ENCODE assay signal across 19 cellular contexts in the genomic region with DNA sequence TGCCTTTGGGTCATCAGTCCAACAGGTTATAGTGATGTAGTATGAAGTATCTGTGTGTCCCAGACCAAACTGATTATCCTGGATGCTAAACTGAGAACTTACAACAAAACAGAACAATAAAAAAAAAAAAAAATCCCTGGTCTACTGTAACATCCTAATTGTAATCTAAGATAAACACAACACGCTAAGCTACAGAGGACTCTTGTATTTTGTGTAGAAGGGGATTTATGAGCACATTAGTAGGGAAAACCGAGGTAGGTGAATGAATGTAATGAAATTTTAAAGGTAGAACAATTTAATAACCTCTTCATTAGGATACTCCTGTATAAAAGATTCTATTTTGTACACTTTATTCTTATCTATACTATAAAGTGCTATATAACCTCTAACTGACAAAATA.
A peak's percentile ranks its signal among the peaks of the same experiment; 100 is the strongest.
DNase-seq lines count a peak whose midpoint lies in the region; ATAC-seq, FAIRE-seq and TF ChIP-seq lines count a peak whose summit lies in the region.
"Had no signal": no experiment of that assay in that cellular context is flagged by ENCODE, and none has a peak within 500 bp of the region (broad histone marks: within the 10 kb centered on the region; RNA-seq: fewer than 3 reads in every experiment).

No MANE protein-coding gene starts in this region.

- WGBS in neuronal stem cell (ENCODE audit: extremely low coverage in 2 of 2, insufficient read length in 2 of 2, insufficient replicate concordance in 1 of 2), 2 donors, result no CpG with 5 or more reads among the region's 2 CpGs

- H3K18ac ChIP-seq in neuronal stem cell (ENCODE audit: low read length), result no peak overlapping the region

- H3K27me3 ChIP-seq in endothelial cell of umbilical vein (ENCODE audit: control insufficient read depth in 2 of 2, insufficient read depth in 2 of 2, low read length in 2 of 2), result no peaks in the 10 kb centered on the region
- no peaks in the 10 kb centered on the region for H3K27me3 ChIP-seq in neuronal stem cell (ENCODE audit: control insufficient read depth in 3 of 3, insufficient read depth in 3 of 3, low read depth in 1 of 3, low read length in 3 of 3)
- H3K27me3 ChIP-seq: BE2C had no signal

- CTCF ChIA-PET in HEK293T (lab: Yijun Ruan, JAX) (interaction anchor here (0.7 kb wide), 1 partner anchor 207 kb away, joined by 4 read pairs; no protein-coding TSS in a partner anchor), endothelial cell of umbilical vein (lab: Charles Lee) (no interaction called here)

- H3K4me2 ChIP-seq in endothelial cell of umbilical vein (ENCODE audit: insufficient read depth, low read length) (no peak overlapping the region), neuronal stem cell (ENCODE audit: insufficient read depth, low read length, poor library complexity, severe bottlenecking) (no peak overlapping the region)

- no peak overlapping the region for H3K23ac ChIP-seq in neuronal stem cell (ENCODE audit: low read depth, low read length, poor library complexity)

- no peak for ATAC-seq in GM21360 (IDR thresholded peaks at IDR 0.05; ENCODE audit: unreplicated experiment)

- DNase-seq in HEK293T (ENCODE audit: extremely low spot score) (no peak), endothelial cell of umbilical vein (ENCODE audit: low read depth, low spot score) (no peak), neuronal stem cell (ENCODE audit: low spot score) (no peak), UCSD-AML1 (lab: John Stamatoyannopoulos, UW; ENCODE audit: unreplicated experiment) (no peak)
- DNase-seq in stimulated activated CD4-positive, alpha-beta T cell treated with anti-CD3 and anti-CD28 coated beads, Interleukin-2, amount 100 ng/mL, for 48 hours, result no peak
- no peak for DNase-seq in stimulated activated naive CD4-positive, alpha-beta T cell treated with Interleukin-2 at 50 U/mL for 16 hours (lab: John Stamatoyannopoulos, UW)
- DNase-seq: BE2C; C1 segment of cervical spinal cord; CD4-positive, CD25-positive, alpha-beta regulatory T cell; CD8-positive, alpha-beta memory T cell; COR-L47; DMS 273 treated with DMSO at 0.1 percent for 48 hours; DMS53; DND-41; EL; H9 had no signal

- no peak for TF ChIP-seq POLR2A in endothelial cell of umbilical vein (IDR thresholded peaks at IDR 0.05; ENCODE audit: low read depth, low read length)

- no peak overlapping the region for H2AK5ac ChIP-seq in neuronal stem cell (ENCODE audit: low read depth, low read length)

- H2BK5ac ChIP-seq in neuronal stem cell (ENCODE audit: low read length), result no peak overlapping the region

- H2BK15ac ChIP-seq in neuronal stem cell (ENCODE audit: low read length), result no peak overlapping the region

- H3K4me1 ChIP-seq in endothelial cell of umbilical vein (ENCODE audit: control insufficient read depth, extremely low read depth, insufficient read depth, low read length) (no peaks in the 10 kb centered on the region), neuronal stem cell (ENCODE audit: control insufficient read depth in 2 of 2, insufficient read depth in 1 of 2, low read depth in 1 of 2, low read length in 2 of 2) (peaks cover 0 to 6% of the 10 kb centered on the region in 2 donors)

- H3K36me3 ChIP-seq in endothelial cell of umbilical vein (ENCODE audit: control insufficient read depth in 2 of 2, extremely low read depth in 1 of 2, insufficient read depth in 2 of 2, low read length in 2 of 2) (no peaks in the 10 kb centered on the region), neuronal stem cell (replicated peaks in 1 of 2; ENCODE audit: control insufficient read depth in 2 of 2, insufficient read depth in 2 of 2, low read length in 2 of 2) (no peaks in the 10 kb centered on the region)
- H3K36me3 ChIP-seq: BE2C had no signal

- no peak overlapping the region for H4K8ac ChIP-seq in neuronal stem cell (ENCODE audit: low read depth, low read length)

- H3K4ac ChIP-seq in neuronal stem cell (ENCODE audit: low read length), result no peak overlapping the region

- H2BK120ac ChIP-seq in neuronal stem cell (ENCODE audit: low read depth, low read length), result no peak overlapping the region

- H4K20me1 ChIP-seq in endothelial cell of umbilical vein (replicated peaks; ENCODE audit: control insufficient read depth, extremely low read depth, insufficient read depth, low read length), result no peaks in the 10 kb centered on the region

- H3K79me1 ChIP-seq in neuronal stem cell (ENCODE audit: low read depth, low read length), result no peaks in the 10 kb centered on the region

- no peak overlapping the region for H3K14ac ChIP-seq in neuronal stem cell (ENCODE audit: low read length)

- H3K4me3 ChIP-seq in endothelial cell of umbilical vein (replicated peaks in 1 of 3; ENCODE audit: insufficient read depth in 1 of 3, low read depth in 1 of 3, low read length in 3 of 3) (no peak overlapping the region), neuronal stem cell (ENCODE audit: low read length in 2 of 2) (no peak overlapping the region)

- H4K91ac ChIP-seq in neuronal stem cell (ENCODE audit: low read depth, low read length, poor library complexity), result no peak overlapping the region

- peak overlapping the region; percentile 74 for H2AFZ ChIP-seq in endothelial cell of umbilical vein (ENCODE audit: low read depth, low read length)
- H2AFZ ChIP-seq in neuronal stem cell (ENCODE audit: low read length), result peak overlapping the region; percentile 54

- no peaks in the 10 kb centered on the region for H3K9me3 ChIP-seq in endothelial cell of umbilical vein (replicated peaks; ENCODE audit: control insufficient read depth, insufficient read depth, low read length)
- peaks cover 0 to 2% of the 10 kb centered on the region in 2 donors for H3K9me3 ChIP-seq in neuronal stem cell (replicated peaks in 1 of 2; ENCODE audit: control insufficient read depth in 2 of 2, insufficient read depth in 1 of 2, low read depth in 1 of 2, low read length in 2 of 2)
- H3K9me3 ChIP-seq: BE2C had no signal

- no peak overlapping the region for H2BK12ac ChIP-seq in neuronal stem cell (ENCODE audit: low read length)

- H3K27ac ChIP-seq in endothelial cell of umbilical vein (ENCODE audit: insufficient read depth, low read depth, low read length) (no peak overlapping the region), neuronal stem cell (replicated peaks; ENCODE audit: low read length) (no peak overlapping the region)

- FAIRE-seq in endothelial cell of umbilical vein (lab: Jason Lieb, UNC), result no peak
- FAIRE-seq: GM12891, H1 had no signal

- POLR2A ChIA-PET in HEK293T (lab: Yijun Ruan, JAX) (interaction anchor here (1.1 kb wide), 1 partner anchor 436 kb away, joined by 3 read pairs; a partner anchor contains a TSS), endothelial cell of umbilical vein (lab: Charles Lee) (no interaction called here)

- BruUV-seq in endothelial cell of umbilical vein (replicated peaks; lab: Mats Ljungman, UMichigan), result no TSS peak

- H3K9ac ChIP-seq in endothelial cell of umbilical vein (replicated peaks; ENCODE audit: extremely low read depth, insufficient read depth, low read length) (no peak overlapping the region), neuronal stem cell (ENCODE audit: low read depth, low read length, poor library complexity) (no peak overlapping the region)

- intact Hi-C loops in endothelial cell of umbilical vein (cut with micrococcal nuclease), result no loop called here

- no peaks in the 10 kb centered on the region for H3K9me1 ChIP-seq in endothelial cell of umbilical vein (replicated peaks; ENCODE audit: control insufficient read depth, extremely low read depth, insufficient read depth, low read length)

- H3K79me2 ChIP-seq in endothelial cell of umbilical vein (ENCODE audit: control insufficient read depth, insufficient read depth, low read length), result no peaks in the 10 kb centered on the region

- dilution Hi-C loops in endothelial cell of umbilical vein (cut with MboI; ENCODE audit: extremely low pct_ligation_motif_present, low sequenced_read_pairs), result no loop called here

- TF ChIP-seq CTCF in endothelial cell of umbilical vein (IDR thresholded peaks at IDR 0.05; ENCODE audit: extremely low read depth in 1 of 2, insufficient read depth in 1 of 2, low read depth in 1 of 2, low read length in 2 of 2), result no peak

TF ChIP-seq in HEK293T, 16 proteins besides CTCF, POLR2A, EP300 and RAD21:
- TF ChIP-seq ZNF384 (IDR thresholded peaks at IDR 0.05) (peak; percentile 77), SP1 (IDR thresholded peaks at IDR 0.05) (no peak), FOXK2 (IDR thresholded peaks at IDR 0.05) (no peak)

TF ChIP-seq in endothelial cell of umbilical vein, 7 proteins besides CTCF, POLR2A, EP300 and RAD21:
- TF ChIP-seq POLR2AphosphoS5 (IDR thresholded peaks at IDR 0.05; ENCODE audit: insufficient read depth, low read depth, low read length) (no peak), FOS (IDR thresholded peaks at IDR 0.05; ENCODE audit: borderline replicate concordance, insufficient read depth, low read length) (no peak), EZH2 (IDR thresholded peaks at IDR 0.05; ENCODE audit: borderline replicate concordance, low read depth, low read length, severe bottlenecking) (no peak), JUN (IDR thresholded peaks at IDR 0.05; ENCODE audit: borderline replicate concordance, insufficient read depth, insufficient read length, low read depth) (no peak), MYC (IDR thresholded peaks at IDR 0.05; ENCODE audit: low read depth, low read length) (no peak), GATA2 (IDR thresholded peaks at IDR 0.05; ENCODE audit: insufficient read depth, insufficient read length, low read depth, low read length) (no peak)
- TF ChIP-seq, protein P1, sequence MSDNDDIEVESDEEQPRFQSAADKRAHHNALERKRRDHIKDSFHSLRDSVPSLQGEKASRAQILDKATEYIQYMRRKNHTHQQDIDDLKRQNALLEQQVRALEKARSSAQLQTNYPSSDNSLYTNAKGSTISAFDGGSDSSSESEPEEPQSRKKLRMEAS (IDR thresholded peaks at IDR 0.05; ENCODE audit: insufficient read depth, insufficient read length), result no peak
